In the genomic region with DNA sequence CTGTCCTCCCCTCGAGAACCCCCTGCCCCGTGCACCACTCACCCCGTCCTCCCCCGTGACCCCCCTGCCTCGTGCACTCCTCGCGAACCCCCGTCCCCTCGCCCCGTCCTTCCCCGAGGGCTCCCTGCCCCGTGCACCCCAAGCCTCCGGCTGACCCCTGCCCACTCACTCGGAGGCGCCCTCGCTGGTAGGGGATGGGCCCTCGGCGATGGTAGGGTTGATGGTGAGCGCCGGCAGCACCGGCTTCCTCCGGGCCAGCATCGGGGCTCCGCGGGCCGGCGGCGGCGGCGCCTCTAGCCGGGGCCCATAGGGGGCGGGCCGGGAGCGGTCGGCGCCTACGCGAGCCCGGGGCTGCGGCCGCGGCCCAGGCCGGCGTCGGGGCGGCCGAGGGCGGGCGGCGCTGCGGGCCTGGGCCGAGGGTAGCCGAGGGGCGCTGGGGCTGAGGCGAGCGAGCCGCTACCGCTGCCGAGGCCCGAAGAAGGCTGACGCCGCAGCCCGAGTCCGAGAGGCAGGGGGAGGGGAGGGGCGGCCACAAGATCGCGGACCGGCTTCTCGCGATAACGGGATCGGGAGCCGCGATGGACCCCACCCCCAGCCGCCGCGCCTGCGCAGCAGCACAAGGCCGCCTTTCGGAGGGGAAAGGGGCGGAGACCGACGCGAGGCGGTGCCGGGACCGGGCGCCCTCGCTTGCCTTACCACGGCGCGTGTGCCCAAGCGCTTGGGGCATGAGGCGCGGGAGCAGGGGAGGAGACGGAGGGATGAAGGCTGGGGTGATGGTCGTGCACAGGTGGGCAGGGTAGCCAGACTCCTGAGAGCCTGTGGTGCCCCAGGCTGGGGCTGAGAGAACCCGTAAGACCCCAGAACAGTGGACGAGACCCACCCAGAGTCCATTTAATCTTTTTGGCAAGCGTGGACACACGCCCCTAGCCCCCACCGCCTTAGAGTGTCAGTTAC, we compare ENCODE assay signal across 8 cellular contexts. TPM values are rescaled to one million over a fixed set of nuclear protein-coding genes. Genes with fewer than 3 reads are reported as not detected.
DNase-seq lines count a peak whose midpoint lies in the region; ATAC-seq and TF ChIP-seq lines count a peak whose summit lies in the region.

Gene MAP2K2, minus strand, starts transcription at position 508 of the 954 bp plus-strand sequence. Its CDS starts 247 bp downstream, at position 261.

- peak; percentile 89 for ATAC-seq in HG02763 (IDR thresholded peaks at IDR 0.05; ENCODE audit: unreplicated experiment)
- peak; percentile 99 for ATAC-seq in left ventricle myocardium superior
- ATAC-seq in psoas muscle = peak; percentile 97 to 100 (median 98)

- H3K27ac ChIP-seq in angular gyrus (ENCODE audit: low read depth, low read length) = peak within 1 kb of the TSS; percentile 22
- peak within 1 kb of the TSS; percentile 81 for H3K27ac ChIP-seq in psoas muscle
- peak within 1 kb of the TSS; percentile 63 for H3K27ac ChIP-seq in urinary bladder (ENCODE audit: low read depth)

- no peaks in the 10 kb centered on the region for H3K27me3 ChIP-seq in psoas muscle (ENCODE audit: insufficient read depth in 3 of 3, low read length in 2 of 3)

- intact Hi-C loops in left ventricle myocardium superior (cut with micrococcal nuclease) = no loop called here
- intact Hi-C loops in psoas muscle (cut with DNase I) = loop anchor here (5.0 kb wide), 2 partner anchors 57 to 58 kb away; partner anchors contain the start of genes ANKRD24 (in 1 of the 2), SIRT6 (in 1 of the 2) and ZBTB7A (in 1 of the 2)

- no peaks in the 10 kb centered on the region for H3K9me3 ChIP-seq in psoas muscle

- H3K36me3 ChIP-seq in psoas muscle (ENCODE audit: insufficient read depth in 1 of 2, low read depth in 1 of 2) (peaks cover 0 to 9% of the 10 kb centered on the region in 2 donors), urinary bladder (ENCODE audit: insufficient read depth) (peaks cover 4% of the 10 kb centered on the region)

- no peak for TF ChIP-seq CTCF in GM12865 (IDR thresholded peaks at IDR 0.05; ENCODE audit: insufficient read depth, low read depth, low read length, missing control alignments)
- no peak for TF ChIP-seq CTCF in psoas muscle (IDR thresholded peaks at IDR 0.05)

- 0 to 6% (median 1%) methylated on average over 49 to 101 of the region's 102 CpGs for WGBS in psoas muscle, 3 donors
- under 1% methylated on average over 102 of the region's 102 CpGs for WGBS in urinary bladder

- DNase-seq in GM12865 (ENCODE audit: low read depth) (peak; percentile 96), NCI-H1694 treated with DMSO at 0.1 percent for 48 hours (lab: John Stamatoyannopoulos, UW) (peak; percentile 68), T-helper 2 cell (peak; percentile 91 to 96 (median 94)), left ventricle myocardium superior (peak; percentile 97), psoas muscle (peak; percentile 96 to 98)

- H3K4me1 ChIP-seq in psoas muscle (peaks cover 11% of the 10 kb centered on the region), urinary bladder (ENCODE audit: insufficient read depth) (peaks cover 4% of the 10 kb centered on the region)

- H3K4me3 ChIP-seq in GM12865 (ENCODE audit: low read depth, low read length) (peak within 1 kb of the TSS; percentile 89), psoas muscle (peak within 1 kb of the TSS; percentile 67), urinary bladder (ENCODE audit: low read depth, low read length) (peak within 1 kb of the TSS; percentile 100)

RNA-seq across cellular contexts. Expression of gene MAP2K2, which starts in this region (rescaled TPM):
- total RNA-seq in left ventricle myocardium superior (148 TPM), psoas muscle (100 to 1,000 TPM; 136 to 192 (median 151) TPM), urinary bladder (54.7 TPM)
- polyA plus RNA-seq in psoas muscle (100 to 1,000 TPM; 189 to 290 (median 207) TPM), urinary bladder (103 TPM)

Comparison
In these comparisons a context has a peak if more than half of its experiments do, and no peak if none do; other contexts are left out.
1. Peak in every context shown above with its lines: DNase-seq, ATAC-seq, H3K4me3 ChIP-seq and H3K27ac ChIP-seq.
2. H3K27ac ChIP-seq: peak in every context shown above with its lines; median percentile 81 in psoas muscle; 63 in urinary bladder; 22 in angular gyrus.